8 cellular contexts compared by ENCODE assay signal in genomic region chr11:46700251-46701077, GRCh38. TPM values are rescaled to one million over a fixed set of nuclear protein-coding genes. Genes with fewer than 3 reads are reported as not detected.
DNase-seq lines count a peak whose midpoint lies in the region; ATAC-seq and TF ChIP-seq lines count a peak whose summit lies in the region.

TSS of gene ARHGAP1 (minus strand) at chr11:46700619. CDS start at chr11:46696107, 4,512 bp downstream.
TSS of gene ZNF408 (plus strand) at chr11:46701031. CDS start at chr11:46701048, 17 bp downstream.

- DNase-seq in GM12864 (ENCODE audit: low read depth) (peak; percentile 97), NCI-H1417 (lab: John Stamatoyannopoulos, UW) (peak; percentile 97 to 99 (median 99)), SW 1271 (lab: John Stamatoyannopoulos, UW) (peak; percentile 98), Right ventricle myocardium inferior (ENCODE audit: missing footprints) (peak; percentile 99), ovary (peak; percentile 98 to 99 (median 99)), tibial artery (peak; percentile 99 to 100)
- DNase-seq in activated naive CD8-positive, alpha-beta T cell treated with anti-CD3 and anti-CD28 coated beads, Interleukin-2, amount 50 U/mL, for 16 hours (ENCODE audit: low read depth, low spot score), result peak; percentile 99

- H3K9me3 ChIP-seq in ovary (no peaks in the 10 kb centered on the region), tibial artery (no peaks in the 10 kb centered on the region)

- H3K27ac ChIP-seq in ovary (peak within 1 kb of the TSS; percentile 61 to 80), tibial artery (peak within 1 kb of the TSS; percentile 78 to 92)

- no peaks in the 10 kb centered on the region for H3K36me3 ChIP-seq in ovary
- H3K36me3 ChIP-seq in tibial artery, result peaks cover 22 to 46% (median 38%) of the 10 kb centered on the region in 3 donors

- peak; percentile 41 for TF ChIP-seq POLR2A in ovary (IDR thresholded peaks at IDR 0.05)

- no peaks in the 10 kb centered on the region for H3K27me3 ChIP-seq in ovary
- no peaks in the 10 kb centered on the region for H3K27me3 ChIP-seq in tibial artery

- 0 to 1% (median 0%) methylated on average over 44 of the region's 44 CpGs for WGBS in ovary, 3 donors

- H3K4me3 ChIP-seq in GM12864 (ENCODE audit: low read depth, low read length) (peak within 1 kb of the TSS; percentile 100), ovary (peak within 1 kb of the TSS; percentile 92), tibial artery (peak within 1 kb of the TSS; percentile 70 to 91)

- no peak for TF ChIP-seq EP300 in ovary (IDR thresholded peaks at IDR 0.05)

- peak; percentile 94 for ATAC-seq in HG02759 (IDR thresholded peaks at IDR 0.05; ENCODE audit: unreplicated experiment)
- peak; percentile 96 for ATAC-seq in Right ventricle myocardium inferior

- TF ChIP-seq CTCF in GM12864 (IDR thresholded peaks at IDR 0.05; ENCODE audit: low read depth, low read length, missing control alignments) (no peak), ovary (IDR thresholded peaks at IDR 0.05) (no peak), tibial artery (IDR thresholded peaks at IDR 0.05) (no peak)

- intact Hi-C loops in Right ventricle myocardium inferior (cut with DNase I) (loop anchor here (2.0 kb wide), 1 partner anchor 52 kb away; no protein-coding TSS in a partner anchor), ovary (cut with DNase I) (no loop called here), tibial artery (cut with DNase I; ENCODE audit: low total_unique reads) (no loop called here)

- H3K4me1 ChIP-seq in ovary (ENCODE audit: insufficient read depth) (peaks cover 22% of the 10 kb centered on the region), tibial artery (peaks cover 0 to 64% (median 59%) of the 10 kb centered on the region in 4 donors)

RNA-seq across cellular contexts. Expression of gene ARHGAP1, which starts in this region (rescaled TPM):
- total RNA-seq in Right ventricle myocardium inferior (68.4 TPM), ovary (10 to 100 TPM; 24.1 to 95.9 (median 74.9) TPM)
- 10 to 100 TPM; 36.2 to 50.7 TPM for polyA plus RNA-seq in ovary

RNA-seq across cellular contexts. Expression of gene ZNF408, which starts in this region (rescaled TPM):
- total RNA-seq in Right ventricle myocardium inferior, result 6.0 TPM
- total RNA-seq in ovary, result 10 to 100 TPM in 1 of 7 donors, 1 to 10 TPM in 6; 4.7 to 11.6 (median 7.8) TPM
- polyA plus RNA-seq in ovary, result 1 to 10 TPM; 1.4 to 8.0 TPM

Comparison
In these comparisons a context has a peak if more than half of its experiments do, and no peak if none do; other contexts are left out.
1. Peak in every context shown above with its lines: DNase-seq, ATAC-seq, H3K4me3 ChIP-seq and H3K27ac ChIP-seq.